Comparison of ENCODE assay signal across 19 cellular contexts in genomic region chr9:110900917-110901316, GRCh38.
DNase-seq lines count a peak whose midpoint lies in the region; ATAC-seq and TF ChIP-seq lines count a peak whose summit lies in the region.
"Had no signal": no experiment of that assay in that cellular context is flagged by ENCODE, and none has a peak within 500 bp of the region (broad histone marks: within the 10 kb centered on the region; RNA-seq: fewer than 3 reads in every experiment).

No MANE protein-coding gene starts in this region.

- no peak overlapping the region for H3K4me2 ChIP-seq in SK-N-SH

- H3F3A ChIP-seq in SK-N-SH (replicated peaks; ENCODE audit: insufficient read depth), result no peaks in the 10 kb centered on the region

- in situ Hi-C loops in brain microvascular endothelial cell (cut with HindIII; ENCODE audit: low pct_ligation_motif_present, low sequenced_read_pairs), result no loop called here

- H3K4me3 ChIP-seq in SK-N-SH (ENCODE audit: low read depth in 2 of 2, low read length in 1 of 2), result no peak overlapping the region
- no peak overlapping the region for H3K4me3 ChIP-seq in RWPE2 (ENCODE audit: severe bottlenecking)
- no peak overlapping the region for H3K4me3 ChIP-seq in aorta (ENCODE audit: low read length in 2 of 2)
- H3K4me3 ChIP-seq in brain microvascular endothelial cell (ENCODE audit: low read depth, low read length), result no peak overlapping the region
- H3K4me3 ChIP-seq: body of pancreas, Peyer's patch had no signal

- H3K4me1 ChIP-seq in SK-N-SH (ENCODE audit: control insufficient read depth in 1 of 2, insufficient read depth in 2 of 2, low read depth in 1 of 2, low read length in 1 of 2) (peaks cover 0 to 9% of the 10 kb centered on the region in 2 experiments; a peak in 2 of 4 replicates), RWPE2 (ENCODE audit: insufficient read depth, poor library complexity, severe bottlenecking) (peaks cover 13% of the 10 kb centered on the region), aorta (ENCODE audit: control insufficient read depth in 1 of 2, insufficient read depth in 2 of 2, low read length in 2 of 2) (peaks cover 7 to 11% of the 10 kb centered on the region in 2 donors)
- H3K4me1 ChIP-seq: body of pancreas, Peyer's patch had no signal

- CTCF ChIA-PET in SK-N-SH (lab: Yijun Ruan, JAX), result no interaction called here

- H2AFZ ChIP-seq in SK-N-SH (ENCODE audit: low read depth), result no peak overlapping the region

- H3K79me2 ChIP-seq in SK-N-SH (ENCODE audit: insufficient read depth), result no peaks in the 10 kb centered on the region

- WGBS in SK-N-SH (ENCODE audit: low lambda C conversion rate), result 63% methylated on average over 6 of the region's 6 CpGs
- 37 to 50% methylated on average over 6 of the region's 6 CpGs for WGBS in aorta, 2 donors

- H3K36me3 ChIP-seq in SK-N-SH (replicated peaks in 1 of 2; ENCODE audit: control insufficient read depth in 1 of 2, insufficient read depth in 2 of 2, low read length in 1 of 2) (no peaks in the 10 kb centered on the region), RWPE2 (ENCODE audit: low read depth) (peaks cover 11% of the 10 kb centered on the region), aorta (ENCODE audit: control insufficient read depth in 1 of 2, insufficient read depth in 2 of 2, low read length in 1 of 2) (no peaks in the 10 kb centered on the region), brain microvascular endothelial cell (replicated peaks) (no peaks in the 10 kb centered on the region)
- H3K36me3 ChIP-seq: Peyer's patch had no signal

- H3K27ac ChIP-seq in SK-N-SH (ENCODE audit: low read depth in 2 of 2, low read length in 1 of 2) (no peak overlapping the region), RWPE2 (ENCODE audit: poor library complexity, severe bottlenecking) (peak overlapping the region; percentile 28), aorta (ENCODE audit: low read depth in 1 of 2, low read length in 2 of 2) (peak overlapping the region; percentile 71 to 76), brain microvascular endothelial cell (no peak overlapping the region)
- H3K27ac ChIP-seq: body of pancreas had no signal

- TF ChIP-seq EP300 in SK-N-SH (IDR thresholded peaks at IDR 0.05; ENCODE audit: borderline replicate concordance in 1 of 2, low read depth in 1 of 2, low read length in 1 of 2), result no peak

- no peaks in the 10 kb centered on the region for H3K9me3 ChIP-seq in SK-N-SH
- H3K9me3 ChIP-seq in RWPE2 (ENCODE audit: severe bottlenecking), result no peaks in the 10 kb centered on the region
- no peaks in the 10 kb centered on the region for H3K9me3 ChIP-seq in aorta (ENCODE audit: control insufficient read depth, low read length)
- H3K9me3 ChIP-seq: body of pancreas, Peyer's patch had no signal

- H3K9ac ChIP-seq in SK-N-SH, result no peak overlapping the region

- DNase-seq in SK-N-SH (no peak), RWPE2 (ENCODE audit: low spot score) (no peak), inferior parietal cortex (ENCODE audit: extremely low spot score) (peak; percentile 44), aorta (no peak), brain microvascular endothelial cell (no peak)
- DNase-seq: activated CD4-positive, alpha-beta T cell treated with anti-CD3 and anti-CD28 coated beads, Interleukin-2, amount 10 ng/mL, durations not matched to agents 7 days and 5 days; activated naive CD4-positive, alpha-beta T cell treated with anti-CD3 and anti-CD28 coated beads, Interleukin-2, amount 50 U/mL, for 16 hours; body of pancreas; CD4-positive, alpha-beta memory T cell; DND-41; mesendoderm; NCI-H2029; NCI-H748 treated with DMSO at 0.1 percent for 48 hours; Peyer's patch; stimulated activated CD4-positive, alpha-beta T cell treated with anti-CD3 and anti-CD28 coated beads, Interleukin-15, amount 100 ng/mL, for 24 hours; stimulated activated naive CD4-positive, alpha-beta T cell had no signal

- no peak for TF ChIP-seq CTCF in SK-N-SH (IDR thresholded peaks at IDR 0.05)
- no peak for TF ChIP-seq CTCF in RWPE2 (IDR thresholded peaks at IDR 0.05; ENCODE audit: poor library complexity, severe bottlenecking)
- no peak for TF ChIP-seq CTCF in brain microvascular endothelial cell (IDR thresholded peaks at IDR 0.05; ENCODE audit: low read depth, low read length, missing control alignments)

- TF ChIP-seq RAD21 in SK-N-SH (IDR thresholded peaks at IDR 0.05; ENCODE audit: low read length), result no peak

- POLR2A ChIA-PET in SK-N-SH (lab: Yijun Ruan, JAX), result no interaction called here

- intact Hi-C loops in aorta (cut with DNase I), result loop anchor here in 1 of 2 donors (5.0 kb wide), 2 partner anchors 36 to 136 kb away; partner anchors contain the start of gene LPAR1

- ATAC-seq in SK-N-SH treated with all-trans-retinoic acid at 6 μM for 48 hours (peak; percentile 83), RWPE2 (ENCODE audit: low read depth) (no peak), aorta (ENCODE audit: low FRiP score) (no peak), GM19328 (IDR thresholded peaks at IDR 0.05; ENCODE audit: unreplicated experiment) (no peak), GM19455 (IDR thresholded peaks at IDR 0.05; ENCODE audit: unreplicated experiment) (no peak)
- ATAC-seq: body of pancreas had no signal

- H3K27me3 ChIP-seq in SK-N-SH (ENCODE audit: insufficient read depth) (no peaks in the 10 kb centered on the region), RWPE2 (ENCODE audit: insufficient read depth, poor library complexity, severe bottlenecking) (no peaks in the 10 kb centered on the region), aorta (ENCODE audit: control insufficient read depth in 1 of 2, insufficient read depth in 2 of 2, low read length in 1 of 2) (no peaks in the 10 kb centered on the region), brain microvascular endothelial cell (replicated peaks) (no peaks in the 10 kb centered on the region)
- H3K27me3 ChIP-seq: body of pancreas, Peyer's patch had no signal

- no peaks in the 10 kb centered on the region for H4K20me1 ChIP-seq in SK-N-SH (ENCODE audit: insufficient read depth)

- H3K9me2 ChIP-seq in SK-N-SH, result no peaks in the 10 kb centered on the region

TF ChIP-seq in SK-N-SH treated with all-trans-retinoic acid at 6 μM for 48 hours, 23 proteins besides CTCF, POLR2A, EP300 and RAD21 (continues in another document):
- TF ChIP-seq CSRNP3 (CRISPR knock-in tag; IDR thresholded peaks at IDR 0.05), result no peak
- TF ChIP-seq OSR1 (CRISPR knock-in tag; IDR thresholded peaks at IDR 0.05), result no peak
- TF ChIP-seq ZFP30 (CRISPR knock-in tag; IDR thresholded peaks at IDR 0.05), result no peak
- TF ChIP-seq ZNF565 (CRISPR knock-in tag; conservative IDR thresholded peaks at IDR 0.05; ENCODE audit: low read depth), result no peak
- TF ChIP-seq ISL1 (CRISPR knock-in tag; IDR thresholded peaks at IDR 0.05), result no peak

TF ChIP-seq in SK-N-SH, 30 proteins besides CTCF, POLR2A, EP300 and RAD21:
- TF ChIP-seq USF2 (IDR thresholded peaks at IDR 0.05; ENCODE audit: borderline replicate concordance, low read depth, low read length) (no peak), YY1 (IDR thresholded peaks at IDR 0.05; ENCODE audit: low read depth) (no peak), MAX (IDR thresholded peaks at IDR 0.05; ENCODE audit: low read depth) (no peak), GABPA (IDR thresholded peaks at IDR 0.05; ENCODE audit: low read depth) (no peak), MEF2A (IDR thresholded peaks at IDR 0.05; ENCODE audit: borderline replicate concordance, low read depth) (no peak), CHD2 (IDR thresholded peaks at IDR 0.05; ENCODE audit: low read length, partially characterized antibody) (no peak), IRF3 (IDR thresholded peaks at IDR 0.05; ENCODE audit: low read depth, low read length) (no peak), RFX5 (IDR thresholded peaks at IDR 0.05; ENCODE audit: low read length) (no peak), FOSL2 (IDR thresholded peaks at IDR 0.05; ENCODE audit: borderline replicate concordance, low read depth) (no peak), PBX3 (IDR thresholded peaks at IDR 0.05) (no peak), RCOR1 (IDR thresholded peaks at IDR 0.05; ENCODE audit: low read length) (no peak), GATA2 (CRISPR knock-in tag; IDR thresholded peaks at IDR 0.05) (no peak), USF1 (IDR thresholded peaks at IDR 0.05; ENCODE audit: borderline replicate concordance, low read depth) (no peak)

Comparison
In these comparisons a context has a peak if more than half of its experiments do, and no peak if none do; other contexts are left out.
1. H3K27ac ChIP-seq: peak in RWPE2 (single experiment) and aorta (2 of 2); none in SK-N-SH (0 of 2) and brain microvascular endothelial cell (single experiment).